ENCODE assay signal across 8 cellular contexts in genomic region chr16:18926189-18926865, GRCh38. TPM values are rescaled to one million over a fixed set of nuclear protein-coding genes. Genes with fewer than 3 reads are reported as not detected.
A peak's percentile ranks its signal among the peaks of the same experiment; 100 is the strongest.
DNase-seq lines count a peak whose midpoint lies in the region; ATAC-seq and TF ChIP-seq lines count a peak whose summit lies in the region.
"Not testable (repeated sequence)": the region's sequence is repeated elsewhere in the genome, so short reads cannot be mapped to it uniquely, and the experiment has no call there.

Gene SMG1, minus strand, starts transcription at chr16:18926408. Its CDS starts 367 bp downstream, at chr16:18926041.

- H3K4me1 ChIP-seq in right atrium auricular region; urinary bladder (ENCODE audit: insufficient read depth): not testable (repeated sequence)
- peaks cover 12% of the 10 kb centered on the region for H3K4me1 ChIP-seq in psoas muscle

- H3K36me3 ChIP-seq in right atrium auricular region; psoas muscle (ENCODE audit: insufficient read depth in 1 of 2, low read depth in 1 of 2); urinary bladder (ENCODE audit: insufficient read depth): not testable (repeated sequence)

- intact Hi-C loops in T-helper 2 cell treated with Interferon-gamma antibody and Interleukin-4, amounts not matched to agents 100 ng/mL and 5 ng/mL, for 36 hours (cut with micrococcal nuclease): loop anchor here (1.0 to 5.0 kb wide), 4 partner anchors 20 to 596 kb away; partner anchors contain the start of genes ARL6IP1, CCP110, COQ7 and GDE1
- intact Hi-C loops in psoas muscle (cut with DNase I): loop anchor here in 1 of 2 donors (1.0 kb wide), 1 partner anchor 36 kb away; no protein-coding TSS in a partner anchor

- not testable (repeated sequence) for TF ChIP-seq CTCF in right atrium auricular region (IDR thresholded peaks at IDR 0.05); psoas muscle (IDR thresholded peaks at IDR 0.05)

- 0 to 1% (median 0%) methylated on average over 37 to 77 of the region's 77 CpGs for WGBS in psoas muscle, 3 donors
- WGBS in urinary bladder: under 1% methylated on average over 77 of the region's 77 CpGs

- peak; percentile 88 for ATAC-seq in GM18505 (IDR thresholded peaks at IDR 0.05; ENCODE audit: unreplicated experiment)
- ATAC-seq in HG02970 (IDR thresholded peaks at IDR 0.05; ENCODE audit: low FRiP score, unreplicated experiment): peak; percentile 95
- ATAC-seq in psoas muscle: peak; percentile 92 to 96 (median 94)

- not testable (repeated sequence) for H3K9me3 ChIP-seq in right atrium auricular region, psoas muscle

- DNase-seq in NCI-H187 treated with DMSO at 0.1 percent for 48 hours (lab: John Stamatoyannopoulos, UW): peak; percentile 33
- peak; percentile 21 to 96 (median 88) for DNase-seq in anterior cingulate cortex (lab: John Stamatoyannopoulos, UW)
- DNase-seq in right atrium auricular region (ENCODE audit: low spot score): peak; percentile 89
- peak; percentile 93 to 97 for DNase-seq in psoas muscle

- not testable (repeated sequence) for H3K27me3 ChIP-seq in right atrium auricular region; psoas muscle (ENCODE audit: insufficient read depth in 3 of 3, low read length in 2 of 3)

- TF ChIP-seq POLR2A in GM18505 (IDR thresholded peaks at IDR 0.05; ENCODE audit: borderline replicate concordance, extremely low read depth, insufficient read depth, insufficient read length): peak; percentile 76

- peak within 1 kb of the TSS; percentile 92 to 96 for H3K4me3 ChIP-seq in right atrium auricular region
- peak within 1 kb of the TSS; percentile 85 for H3K4me3 ChIP-seq in psoas muscle
- peak within 1 kb of the TSS; percentile 79 for H3K4me3 ChIP-seq in urinary bladder (ENCODE audit: low read depth, low read length)

- H3K27ac ChIP-seq in right atrium auricular region (peak within 1 kb of the TSS; percentile 92 to 99), psoas muscle (peak within 1 kb of the TSS; percentile 95), urinary bladder (ENCODE audit: low read depth) (peak within 1 kb of the TSS; percentile 94)

RNA-seq across cellular contexts. Expression of gene SMG1, which starts in this region (rescaled TPM):
- 143 and 146 TPM in 2 replicates for total RNA-seq in T-helper 2 cell treated with Interferon-gamma antibody and Interleukin-4, amounts not matched to agents 100 ng/mL and 5 ng/mL, for 36 hours
- 10 to 100 TPM; 35.9 to 49.6 TPM for total RNA-seq in right atrium auricular region
- 100 to 1,000 TPM in 2 of 4 donors, 10 to 100 TPM in 2; 66.1 to 160 (median 107) TPM for total RNA-seq in psoas muscle
- polyA plus RNA-seq in psoas muscle: 10 to 100 TPM; 12.1 to 42.6 (median 27.0) TPM
- 143 TPM for total RNA-seq in urinary bladder
- 16.9 TPM for polyA plus RNA-seq in urinary bladder

Comparison
In these comparisons a context has a peak if more than half of its experiments do, and no peak if none do; other contexts are left out.
1. Peak in every context shown above with its lines: DNase-seq, ATAC-seq, H3K4me3 ChIP-seq and H3K27ac ChIP-seq.
2. DNase-seq: peak in every context shown above with its lines; median percentile 95 in psoas muscle; 89 in right atrium auricular region; 88 in anterior cingulate cortex; 33 in NCI-H187 treated with DMSO at 0.1 percent for 48 hours.